Comparison of ENCODE assay signal across 7 cellular contexts in the genomic region with DNA sequence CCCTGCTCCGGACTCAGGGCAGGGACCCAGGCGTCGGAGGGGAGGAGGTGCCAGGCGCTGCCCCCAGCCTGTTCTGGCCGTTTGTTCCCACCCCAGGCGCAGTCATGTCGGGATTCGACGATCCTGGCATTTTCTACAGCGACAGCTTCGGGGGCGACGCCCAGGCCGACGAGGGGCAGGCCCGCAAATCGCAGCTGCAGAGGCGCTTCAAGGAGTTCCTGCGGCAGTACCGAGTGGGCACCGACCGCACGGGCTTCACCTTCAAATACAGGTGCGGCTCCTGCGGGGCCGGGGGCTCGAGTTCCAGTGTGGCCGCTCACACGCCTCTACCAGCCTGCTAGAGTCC. TPM values are rescaled to one million over a fixed set of nuclear protein-coding genes. Genes with fewer than 3 reads are reported as not detected.
DNase-seq lines count a peak whose midpoint lies in the region; ATAC-seq and TF ChIP-seq lines count a peak whose summit lies in the region.

No MANE protein-coding gene starts in this region.

- ATAC-seq in GM19025 (IDR thresholded peaks at IDR 0.05; ENCODE audit: low read depth, unreplicated experiment): peak; percentile 8
- ATAC-seq in HG03342 (IDR thresholded peaks at IDR 0.05; ENCODE audit: unreplicated experiment): peak; percentile 3

- peak overlapping the region in 7 of 8 donors; percentile 75 to 87 (median 85) for H3K27ac ChIP-seq in spleen

- peak; percentile 21 for DNase-seq in activated effector memory CD4-positive, alpha-beta T cell treated with Interleukin-2 at 50 U/mL for 16 hours
- DNase-seq in hepatic stellate cell (ENCODE audit: low spot score): peak; percentile 17
- peak; percentile 86 for DNase-seq in spleen
- no peak for DNase-seq in DMS153 (lab: John Stamatoyannopoulos, UW)
- DNase-seq in NCI-H82 treated with DMSO at 0.1 percent for 48 hours (lab: John Stamatoyannopoulos, UW; ENCODE audit: unreplicated experiment): no peak

- no peaks in the 10 kb centered on the region for H3K9me3 ChIP-seq in spleen

- peaks cover 0 to 38% (median 26%) of the 10 kb centered on the region in 6 donors for H3K36me3 ChIP-seq in spleen

- no peaks in the 10 kb centered on the region for H3K27me3 ChIP-seq in spleen (replicated peaks in 1 of 7)

- intact Hi-C loops in spleen (cut with DNase I; ENCODE audit: low total_unique reads): loop anchor here (10.0 kb wide), 1 partner anchor 46 kb away; no protein-coding TSS in a partner anchor

- WGBS in spleen, 5 donors: 0 to 3% (median 1%) methylated on average over 5 to 29 of the region's 29 CpGs

- H3K4me3 ChIP-seq in spleen: peak overlapping the region; percentile 83 to 99 (median 94)

- no peak for TF ChIP-seq POLR2A in spleen (IDR thresholded peaks at IDR 0.05)

- no peak for TF ChIP-seq CTCF in spleen (IDR thresholded peaks at IDR 0.05 in 8 of 11, conservative IDR thresholded peaks at IDR 0.05 in 3 of 11)

- peaks cover 13 to 88% (median 60%) of the 10 kb centered on the region in 6 donors for H3K4me1 ChIP-seq in spleen

RNA-seq across cellular contexts. Expression of a gene that starts 0.4 kb away (rescaled TPM):
- total RNA-seq in spleen: 10 to 100 TPM; 51.8 to 96.3 (median 64.8) TPM
- polyA plus RNA-seq in spleen: 10 to 100 TPM; 45.2 to 57.3 (median 49.0) TPM

RNA-seq across cellular contexts. Expression of a gene that starts 19.4 kb away (rescaled TPM):
- total RNA-seq in spleen: 100 to 1,000 TPM; 351 to 930 (median 819) TPM
- polyA plus RNA-seq in spleen: 100 to 1,000 TPM; 178 to 629 (median 302) TPM

Comparison
In these comparisons a context has a peak if more than half of its experiments do, and no peak if none do; other contexts are left out.
1. DNase-seq: peak in activated effector memory CD4-positive, alpha-beta T cell treated with Interleukin-2 at 50 U/mL for 16 hours (single experiment), hepatic stellate cell (single experiment) and spleen (single experiment); none in DMS153 (single experiment) and NCI-H82 treated with DMSO at 0.1 percent for 48 hours (single experiment).